11 cellular contexts compared by ENCODE assay signal in genomic region chr17:10730956-10731879, GRCh38. TPM values are rescaled to one million over a fixed set of nuclear protein-coding genes. Genes with fewer than 3 reads are reported as not detected.
A peak's percentile ranks its signal among the peaks of the same experiment; 100 is the strongest.
DNase-seq lines count a peak whose midpoint lies in the region; ATAC-seq and TF ChIP-seq lines count a peak whose summit lies in the region.
"Had no signal": no experiment of that assay in that cellular context is flagged by ENCODE, and none has a peak within 500 bp of the region (broad histone marks: within the 10 kb centered on the region; RNA-seq: fewer than 3 reads in every experiment).

No MANE protein-coding gene starts in this region.

- H3K23ac ChIP-seq in H9 (ENCODE audit: insufficient read length, low read depth, low read length), result no peak overlapping the region

- H3K9me3 ChIP-seq in H9 (ENCODE audit: control insufficient read depth, low read depth, low read length) (no peaks in the 10 kb centered on the region), iPS-20b (ENCODE audit: insufficient read depth, low read depth, low read length) (no peaks in the 10 kb centered on the region)

- ATAC-seq in stimulated activated memory B cell treated with anti-CD40 and anti-IgM and Interleukin-4, amounts not matched to agents 10 μg/mL and 1 μg/mL and 100 μg/mL, for 72 hours, result no peak
- ATAC-seq in HG02938 (IDR thresholded peaks at IDR 0.05; ENCODE audit: unreplicated experiment), result no peak
- no peak for ATAC-seq in HG02884 (IDR thresholded peaks at IDR 0.05; ENCODE audit: unreplicated experiment)
- no peak for ATAC-seq in HG03025 (IDR thresholded peaks at IDR 0.05; ENCODE audit: low FRiP score, unreplicated experiment)

- H3K4me2 ChIP-seq in H9 (ENCODE audit: insufficient read depth, insufficient read length, low read length), result peak overlapping the region; percentile 65

- no peak overlapping the region for H3K56ac ChIP-seq in H9 (ENCODE audit: insufficient read length, low read depth, low read length)

- peaks cover 20 to 21% of the 10 kb centered on the region in 2 experiments for H3K4me1 Mint-ChIP-seq in H9
- peaks cover 13% of the 10 kb centered on the region for H3K4me1 Mint-ChIP-seq in activated T-helper 1 cell treated with anti-CD3 and anti-CD28 coated beads, Interleukin-12 subunit alpha, Interleukin-12 subunit beta, Interleukin-2, Interleukin-4 antibody, amounts not matched to agents 30 ng/mL and 10 ng/mL and 1 ng/mL, durations not matched to agents 14 hours and 24 hours and 36 hours (ENCODE audit: low read depth)
- peaks cover 16% of the 10 kb centered on the region for H3K4me1 Mint-ChIP-seq in stimulated activated memory B cell treated with anti-CD40 and anti-IgM and Interleukin-4, amounts not matched to agents 10 μg/mL and 1 μg/mL and 100 μg/mL, for 72 hours

- H3K79me1 ChIP-seq in H9 (ENCODE audit: insufficient read depth, low read depth, low read length, poor library complexity, severe bottlenecking), result no peaks in the 10 kb centered on the region

- H3K27me3 ChIP-seq in H9 (ENCODE audit: insufficient read depth, low read length), result no peaks in the 10 kb centered on the region
- no peaks in the 10 kb centered on the region for H3K27me3 ChIP-seq in iPS-20b (ENCODE audit: insufficient read depth, low read length)

- H2AFZ ChIP-seq in H9 (ENCODE audit: low read length), result peak overlapping the region; percentile 50

- H2BK15ac ChIP-seq in H9 (ENCODE audit: low read depth, low read length), result no peak overlapping the region

- H4K8ac ChIP-seq in H9 (replicated peaks; ENCODE audit: insufficient read length, low read depth, low read length), result no peak overlapping the region

- no peak overlapping the region for H3K4ac ChIP-seq in H9 (ENCODE audit: low read depth, low read length)

- H3K4me1 ChIP-seq in H9 (ENCODE audit: insufficient read depth, low read length) (no peaks in the 10 kb centered on the region; the same call in 1 of the 2 replicates), iPS-20b (ENCODE audit: insufficient read depth, low read length) (peaks cover 9% of the 10 kb centered on the region; the same call in 1 of the 2 replicates)

- H3T11ph ChIP-seq in H9 (ENCODE audit: low read length), result no peak overlapping the region

- H2BK20ac ChIP-seq in H9 (ENCODE audit: low read depth, low read length, poor library complexity, severe bottlenecking), result no peak overlapping the region

- H3K14ac ChIP-seq in H9 (ENCODE audit: insufficient read depth, low read length), result no peak overlapping the region

- H2BK5ac ChIP-seq in H9 (ENCODE audit: insufficient read length, low read length), result no peak overlapping the region

- no peaks in the 10 kb centered on the region for H3K36me3 ChIP-seq in iPS-20b (ENCODE audit: insufficient read depth, low read depth, low read length)

- no peak overlapping the region for H2BK12ac ChIP-seq in H9 (ENCODE audit: insufficient read length, low read depth, low read length)

- H4K91ac ChIP-seq in H9 (ENCODE audit: insufficient read length, low read depth, low read length), result no peak overlapping the region

- H3K79me2 ChIP-seq in H9 (ENCODE audit: insufficient read depth, low read length), result no peaks in the 10 kb centered on the region

- intact Hi-C loops in activated T-helper 1 cell treated with anti-CD3 and anti-CD28 coated beads, Interleukin-12 subunit alpha, Interleukin-12 subunit beta, Interleukin-2, Interleukin-4 antibody, amounts not matched to agents 30 ng/mL and 10 ng/mL and 1 ng/mL, durations not matched to agents 14 hours and 24 hours and 36 hours (cut with micrococcal nuclease), result loop anchor here (5.0 kb wide), 1 partner anchor 84 kb away; no protein-coding TSS in a partner anchor

- H4K5ac ChIP-seq in H9 (ENCODE audit: insufficient read length, low read depth, low read length), result no peak overlapping the region

- peak; percentile 40 for DNase-seq in H9
- DNase-seq in activated T-helper 1 cell treated with anti-CD3 and anti-CD28 coated beads, Interleukin-12 subunit alpha, Interleukin-12 subunit beta, Interleukin-2, Interleukin-4 antibody, amounts not matched to agents 30 ng/mL and 10 ng/mL and 1 ng/mL, durations not matched to agents 14 hours and 24 hours and 36 hours (ENCODE audit: low spot score), result no peak
- DNase-seq: activated B cell treated with CpG ODN at 0.5 μM for 24 hours, caudate nucleus, kidney glomerular epithelial cell, NCI-H774 had no signal

- 0 out of 3 replicates have a peak, but pooled peaks have one; percentile 13 for TF ChIP-seq CTCF in H9 (conservative IDR thresholded peaks at IDR 0.05)

- H3K27ac ChIP-seq in H9 (ENCODE audit: insufficient read length, low read depth, low read length) (no peak overlapping the region), iPS-20b (ENCODE audit: low read length) (no peak overlapping the region)

- peaks cover 0 to 4% (median 2%) of the 10 kb centered on the region in 3 experiments; a peak in 4 of 7 replicates for H3K36me3 Mint-ChIP-seq in H9 (ENCODE audit: insufficient read depth in 1 of 3, low read depth in 3 of 3)
- peaks cover 1% of the 10 kb centered on the region for H3K36me3 Mint-ChIP-seq in activated T-helper 1 cell treated with anti-CD3 and anti-CD28 coated beads, Interleukin-12 subunit alpha, Interleukin-12 subunit beta, Interleukin-2, Interleukin-4 antibody, amounts not matched to agents 30 ng/mL and 10 ng/mL and 1 ng/mL, durations not matched to agents 14 hours and 24 hours and 36 hours (ENCODE audit: low read depth)
- no peaks in the 10 kb centered on the region for H3K36me3 Mint-ChIP-seq in stimulated activated memory B cell treated with anti-CD40 and anti-IgM and Interleukin-4, amounts not matched to agents 10 μg/mL and 1 μg/mL and 100 μg/mL, for 72 hours

- peak overlapping the region; percentile 79 to 90 for H3K4me3 Mint-ChIP-seq in H9
- H3K4me3 Mint-ChIP-seq in activated T-helper 1 cell treated with anti-CD3 and anti-CD28 coated beads, Interleukin-12 subunit alpha, Interleukin-12 subunit beta, Interleukin-2, Interleukin-4 antibody, amounts not matched to agents 30 ng/mL and 10 ng/mL and 1 ng/mL, durations not matched to agents 14 hours and 24 hours and 36 hours, result peak overlapping the region; percentile 93
- H3K4me3 Mint-ChIP-seq in stimulated activated memory B cell treated with anti-CD40 and anti-IgM and Interleukin-4, amounts not matched to agents 10 μg/mL and 1 μg/mL and 100 μg/mL, for 72 hours, result peak overlapping the region; percentile 21

- WGBS in H9 (ENCODE audit: extremely low coverage, insufficient read length, low lambda C conversion rate), result no CpG with 5 or more reads among the region's 19 CpGs

- H2BK120ac ChIP-seq in H9 (ENCODE audit: low read depth, low read length, poor library complexity, severe bottlenecking), result no peak overlapping the region

- H3K4me3 ChIP-seq in iPS-20b (ENCODE audit: low read length), result peak overlapping the region; percentile 74

- H4K20me1 ChIP-seq in H9 (ENCODE audit: control insufficient read depth, insufficient read depth, insufficient read length), result no peaks in the 10 kb centered on the region

- peaks cover 1% of the 10 kb centered on the region; the same call in 1 of the 2 replicates for H3K27me3 Mint-ChIP-seq in H9 (ENCODE audit: low read depth)
- peaks cover 16% of the 10 kb centered on the region for H3K27me3 Mint-ChIP-seq in activated T-helper 1 cell treated with anti-CD3 and anti-CD28 coated beads, Interleukin-12 subunit alpha, Interleukin-12 subunit beta, Interleukin-2, Interleukin-4 antibody, amounts not matched to agents 30 ng/mL and 10 ng/mL and 1 ng/mL, durations not matched to agents 14 hours and 24 hours and 36 hours (ENCODE audit: insufficient read depth)
- H3K27me3 Mint-ChIP-seq in stimulated activated memory B cell treated with anti-CD40 and anti-IgM and Interleukin-4, amounts not matched to agents 10 μg/mL and 1 μg/mL and 100 μg/mL, for 72 hours, result peaks cover 9% of the 10 kb centered on the region

- H3K18ac ChIP-seq in H9 (ENCODE audit: insufficient read length, low read depth, low read length), result no peak overlapping the region

- peaks cover 0 to 2% of the 10 kb centered on the region in 2 experiments; a peak in 4 of 5 replicates for H3K9me3 Mint-ChIP-seq in H9
- H3K9me3 Mint-ChIP-seq in activated T-helper 1 cell treated with anti-CD3 and anti-CD28 coated beads, Interleukin-12 subunit alpha, Interleukin-12 subunit beta, Interleukin-2, Interleukin-4 antibody, amounts not matched to agents 30 ng/mL and 10 ng/mL and 1 ng/mL, durations not matched to agents 14 hours and 24 hours and 36 hours, result no peaks in the 10 kb centered on the region
- H3K9me3 Mint-ChIP-seq in stimulated activated memory B cell treated with anti-CD40 and anti-IgM and Interleukin-4, amounts not matched to agents 10 μg/mL and 1 μg/mL and 100 μg/mL, for 72 hours, result no peaks in the 10 kb centered on the region
- H3K9me3 Mint-ChIP-seq: activated B cell treated with CpG ODN at 0.5 μM for 24 hours had no signal

- H2AK5ac ChIP-seq in H9 (ENCODE audit: insufficient read length, low read length), result no peak overlapping the region

- H3K23me2 ChIP-seq in H9 (ENCODE audit: insufficient read length, low read depth, low read length, poor library complexity, severe bottlenecking), result no peaks in the 10 kb centered on the region

- no peak overlapping the region for H3K9ac ChIP-seq in H9 (ENCODE audit: extremely low read depth, insufficient read length, low read length)
- peak overlapping the region; percentile 54; the same call in 1 of the 2 replicates for H3K9ac ChIP-seq in iPS-20b (ENCODE audit: low read depth, low read length)

- H3K27ac Mint-ChIP-seq in H9, result peak overlapping the region; percentile 0 to 93 (median 17); a peak in 6 of 7 replicates
- H3K27ac Mint-ChIP-seq in activated T-helper 1 cell treated with anti-CD3 and anti-CD28 coated beads, Interleukin-12 subunit alpha, Interleukin-12 subunit beta, Interleukin-2, Interleukin-4 antibody, amounts not matched to agents 30 ng/mL and 10 ng/mL and 1 ng/mL, durations not matched to agents 14 hours and 24 hours and 36 hours, result peak overlapping the region; percentile 61
- H3K27ac Mint-ChIP-seq in stimulated activated memory B cell treated with anti-CD40 and anti-IgM and Interleukin-4, amounts not matched to agents 10 μg/mL and 1 μg/mL and 100 μg/mL, for 72 hours, result no peak overlapping the region
- H3K27ac Mint-ChIP-seq: activated B cell treated with CpG ODN at 0.5 μM for 24 hours had no signal

RNA-seq across cellular contexts. Expression of gene TMEM220, which starts 1.4 kb away (rescaled TPM):
- 6.1 and 7.1 TPM in 2 replicates for total RNA-seq in H9 (2021)
- total RNA-seq in activated T-helper 1 cell treated with anti-CD3 and anti-CD28 coated beads, Interleukin-12 subunit alpha, Interleukin-12 subunit beta, Interleukin-2, Interleukin-4 antibody, amounts not matched to agents 30 ng/mL and 10 ng/mL and 1 ng/mL, durations not matched to agents 14 hours and 24 hours and 36 hours, result 0.98 and 1.3 TPM in 2 replicates

RNA-seq across cellular contexts. Expression of gene ADPRM, which starts 33.8 kb away (rescaled TPM):
- 5.1 and 7.1 TPM in 2 replicates for total RNA-seq in H9 (2021)
- 10.3 and 12.6 TPM in 2 replicates for total RNA-seq in activated T-helper 1 cell treated with anti-CD3 and anti-CD28 coated beads, Interleukin-12 subunit alpha, Interleukin-12 subunit beta, Interleukin-2, Interleukin-4 antibody, amounts not matched to agents 30 ng/mL and 10 ng/mL and 1 ng/mL, durations not matched to agents 14 hours and 24 hours and 36 hours

RNA-seq across cellular contexts. Expression of gene SCO1, which starts 33.9 kb away (rescaled TPM):
- 60.3 and 63.6 TPM in 2 replicates for total RNA-seq in H9 (2021)
- total RNA-seq in activated T-helper 1 cell treated with anti-CD3 and anti-CD28 coated beads, Interleukin-12 subunit alpha, Interleukin-12 subunit beta, Interleukin-2, Interleukin-4 antibody, amounts not matched to agents 30 ng/mL and 10 ng/mL and 1 ng/mL, durations not matched to agents 14 hours and 24 hours and 36 hours, result 42.0 and 43.7 TPM in 2 replicates

Comparison
In these comparisons a context has a peak if more than half of its experiments do, and no peak if none do; other contexts are left out.
1. H3K4me3 Mint-ChIP-seq: peak in every context shown above with its lines; median percentile 93 in activated T-helper 1 cell treated with anti-CD3 and anti-CD28 coated beads, Interleukin-12 subunit alpha, Interleukin-12 subunit beta, Interleukin-2, Interleukin-4 antibody, amounts not matched to agents 30 ng/mL and 10 ng/mL and 1 ng/mL, durations not matched to agents 14 hours and 24 hours and 36 hours; 84 in H9; 21 in stimulated activated memory B cell treated with anti-CD40 and anti-IgM and Interleukin-4, amounts not matched to agents 10 μg/mL and 1 μg/mL and 100 μg/mL, for 72 hours.